Comparison of ENCODE assay signal across 16 cellular contexts in the genomic region with DNA sequence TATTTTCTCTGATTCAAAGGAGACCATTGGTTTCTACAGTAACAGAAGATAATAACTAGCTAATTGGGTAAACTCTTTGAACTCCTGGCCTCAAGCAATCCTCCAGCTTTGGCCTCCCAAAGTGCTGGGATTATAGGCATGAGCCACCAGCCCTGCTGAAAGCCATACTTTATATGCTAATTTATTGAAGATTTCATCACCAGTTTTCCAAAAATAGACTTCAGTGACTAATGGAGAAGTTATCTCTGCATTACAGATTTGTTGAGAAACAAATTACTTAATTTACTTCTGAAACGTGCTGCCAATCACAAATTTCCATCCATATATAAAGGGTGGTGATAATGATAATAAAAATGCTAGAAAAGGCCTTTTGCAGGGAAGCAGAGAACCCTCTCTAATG.
"Had no signal": no experiment of that assay in that cellular context is flagged by ENCODE, and none has a peak within 500 bp of the region (broad histone marks: within the 10 kb centered on the region; RNA-seq: fewer than 3 reads in every experiment).

No MANE protein-coding gene starts in this region.

- H3K27ac ChIP-seq: gastroesophageal sphincter, heart left ventricle, thyroid gland, WERI-Rb-1 had no signal

- H3K4me3 ChIP-seq: gastroesophageal sphincter, heart left ventricle, thyroid gland had no signal

- H3K4me1 ChIP-seq: gastroesophageal sphincter, heart left ventricle, thyroid gland had no signal

- H3K36me3 ChIP-seq: gastroesophageal sphincter, heart left ventricle, thyroid gland, WERI-Rb-1 had no signal

- H3K9me3 ChIP-seq: gastroesophageal sphincter, heart left ventricle, thyroid gland had no signal

- DNase-seq: activated CD4-positive, alpha-beta T cell treated with anti-CD3 and anti-CD28 coated beads for 1 hour; activated CD4-positive, alpha-beta T cell treated with anti-CD3 and anti-CD28 coated beads, Interleukin-2, amount 50 U/mL, for 4 hours; activated gamma-delta T cell; activated T-cell treated with anti-CD3 and anti-CD28 coated beads, Interleukin-2, amount 50 U/mL, for 72 hours; amygdala; caudate nucleus; endodermal cell; erythroblast; heart left ventricle; left ventricle myocardium superior; occipital lobe; stimulated activated CD4-positive, alpha-beta T cell treated with anti-CD3 and anti-CD28 coated beads, Interleukin-2, amount 100 ng/mL, for 24 hours; stimulated activated naive CD4-positive, alpha-beta T cell treated with Interleukin-2 at 50 U/mL for 16 hours; thyroid gland; WERI-Rb-1 had no signal

- H3K27me3 ChIP-seq: gastroesophageal sphincter, heart left ventricle, thyroid gland had no signal
